Comparison of ENCODE assay signal across 16 cellular contexts in the genomic region with DNA sequence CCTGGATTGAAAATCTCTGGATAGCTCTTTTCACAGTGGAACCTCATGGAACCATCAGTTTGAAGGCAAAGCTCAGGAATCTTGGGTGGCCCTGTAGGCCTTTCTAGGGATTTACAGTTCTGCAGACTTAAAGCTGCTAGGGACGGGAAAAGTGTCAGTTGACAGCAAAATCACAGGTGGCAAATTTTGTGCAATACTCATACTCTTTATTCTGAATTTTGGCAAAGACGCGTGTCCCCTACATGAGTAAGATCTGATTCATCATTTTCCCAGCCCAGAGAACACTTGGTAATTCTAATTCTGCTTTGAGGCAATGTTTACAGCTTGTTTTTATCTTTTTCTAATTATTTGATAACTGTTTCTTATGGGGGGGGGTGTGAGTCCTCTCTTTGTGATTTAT. TPM values are rescaled to one million over a fixed set of nuclear protein-coding genes. Genes with fewer than 3 reads are reported as not detected.
DNase-seq lines count a peak whose midpoint lies in the region; ATAC-seq, FAIRE-seq and TF ChIP-seq lines count a peak whose summit lies in the region.
"Had no signal": no experiment of that assay in that cellular context is flagged by ENCODE, and none has a peak within 500 bp of the region (broad histone marks: within the 10 kb centered on the region; RNA-seq: fewer than 3 reads in every experiment).

No MANE protein-coding gene starts in this region.

- H3K9me1 ChIP-seq in keratinocyte (ENCODE audit: control insufficient read depth, extremely low read depth, insufficient read depth, low read length), result no peaks in the 10 kb centered on the region

- no peak for ATAC-seq in HG02970 (IDR thresholded peaks at IDR 0.05; ENCODE audit: low FRiP score, unreplicated experiment)
- ATAC-seq in HG03460 (IDR thresholded peaks at IDR 0.05; ENCODE audit: unreplicated experiment), result no peak
- ATAC-seq: activated naive CD4-positive, alpha-beta T cell treated with anti-CD3 and anti-CD28 coated beads, Interleukin-2, amount 50 U/mL, for 72 hours had no signal

- no peak overlapping the region for H2AFZ ChIP-seq in ACC112 (ENCODE audit: low read length, unreplicated experiment)
- H2AFZ ChIP-seq in keratinocyte (ENCODE audit: control insufficient read depth, low read length), result no peak overlapping the region

- no peak overlapping the region for H3K4me3 Mint-ChIP-seq in T-helper 2 cell treated with Interferon-gamma antibody and Interleukin-4, amounts not matched to agents 5 μg/mL and 100 μg/mL, for 36 hours

- dilution Hi-C loops in keratinocyte (cut with MboI; ENCODE audit: extremely low pct_ligation_motif_present, low sequenced_read_pairs), result no loop called here

- H3K79me2 ChIP-seq in ACC112 (ENCODE audit: control insufficient read depth, insufficient read depth, low read length, unreplicated experiment) (peaks cover 6% of the 10 kb centered on the region), keratinocyte (ENCODE audit: control insufficient read depth, insufficient read depth, low read length) (no peaks in the 10 kb centered on the region)

- in situ Hi-C loops in brain microvascular endothelial cell (cut with HindIII; ENCODE audit: low pct_ligation_motif_present, low sequenced_read_pairs), result no loop called here

- H3K4me1 ChIP-seq in ACC112 (ENCODE audit: control insufficient read depth, insufficient read depth, low read length, unreplicated experiment) (peaks cover 36% of the 10 kb centered on the region), keratinocyte (ENCODE audit: control insufficient read depth, extremely low read depth, insufficient read depth, low read length) (peaks cover 9% of the 10 kb centered on the region), vagina (peaks cover 5% of the 10 kb centered on the region)

- no peaks in the 10 kb centered on the region for H3K36me3 Mint-ChIP-seq in T-helper 2 cell treated with Interferon-gamma antibody and Interleukin-4, amounts not matched to agents 5 μg/mL and 100 μg/mL, for 36 hours (ENCODE audit: low read depth)
- H3K36me3 Mint-ChIP-seq: activated naive CD4-positive, alpha-beta T cell treated with anti-CD3 and anti-CD28 coated beads, Interleukin-2, amount 50 U/mL, for 72 hours had no signal

- no peak overlapping the region for H3K27ac Mint-ChIP-seq in T-helper 2 cell treated with Interferon-gamma antibody and Interleukin-4, amounts not matched to agents 5 μg/mL and 100 μg/mL, for 36 hours
- H3K27ac Mint-ChIP-seq: activated naive CD4-positive, alpha-beta T cell treated with anti-CD3 and anti-CD28 coated beads, Interleukin-2, amount 50 U/mL, for 72 hours had no signal

- no peaks in the 10 kb centered on the region for H4K20me1 ChIP-seq in keratinocyte (ENCODE audit: control insufficient read depth, extremely low read depth, insufficient read depth, low read length)

- no peaks in the 10 kb centered on the region for H3K36me3 ChIP-seq in ACC112 (ENCODE audit: insufficient read depth, low read length)
- peaks cover 8% of the 10 kb centered on the region for H3K36me3 ChIP-seq in brain microvascular endothelial cell (replicated peaks)
- H3K36me3 ChIP-seq in keratinocyte (ENCODE audit: control insufficient read depth in 2 of 2, extremely low read depth in 1 of 2, insufficient read depth in 2 of 2, low read length in 2 of 2), result no peaks in the 10 kb centered on the region
- no peaks in the 10 kb centered on the region for H3K36me3 ChIP-seq in vagina
- H3K36me3 ChIP-seq: upper lobe of left lung had no signal

- no peak for TF ChIP-seq POLR2A in vagina (IDR thresholded peaks at IDR 0.05)

- H3K9me3 ChIP-seq in keratinocyte (ENCODE audit: control insufficient read depth, low read depth, low read length) (no peaks in the 10 kb centered on the region), vagina (no peaks in the 10 kb centered on the region)
- H3K9me3 ChIP-seq: upper lobe of left lung had no signal

- H3K9ac ChIP-seq in keratinocyte (ENCODE audit: control insufficient read depth, extremely low read depth, insufficient read depth, low read length), result no peak overlapping the region

- TF ChIP-seq CTCF in brain microvascular endothelial cell (IDR thresholded peaks at IDR 0.05; ENCODE audit: low read depth, low read length, missing control alignments) (peak; percentile 33), keratinocyte (optimal IDR thresholded peaks at IDR 0.05 in 1 of 3, IDR thresholded peaks at IDR 0.05 in 1 of 3, conservative IDR thresholded peaks at IDR 0.05 in 1 of 3; ENCODE audit: extremely low read depth in 1 of 3, insufficient read depth in 2 of 3, low read length in 3 of 3) (no peak), vagina (IDR thresholded peaks at IDR 0.05) (no peak)

- H3K4me2 ChIP-seq in keratinocyte (ENCODE audit: control insufficient read depth, extremely low read depth, insufficient read depth, low read depth, low read length), result no peak overlapping the region

- DNase-seq in LHCN-M2 (ENCODE audit: low read depth), result peak; percentile 99
- peak; percentile 64 for DNase-seq in brain microvascular endothelial cell
- DNase-seq in keratinocyte (ENCODE audit: low read depth, low spot score), result no peak
- DNase-seq in T-helper 2 cell treated with Interferon-gamma antibody and Interleukin-4, amounts not matched to agents 5 μg/mL and 100 μg/mL, for 36 hours (ENCODE audit: low spot score), result no peak
- DNase-seq in vagina (ENCODE audit: extremely low spot score in 2 of 2), result no peak
- DNase-seq: AML-193; effector CD4-positive, alpha-beta T cell; H7; NCI-H510A treated with DMSO at 0.1 percent for 48 hours; Right ventricle myocardium superior; upper lobe of left lung had no signal

- no peaks in the 10 kb centered on the region for H3K27me3 ChIP-seq in ACC112 (ENCODE audit: insufficient read depth, low read length)
- H3K27me3 ChIP-seq in brain microvascular endothelial cell (replicated peaks), result no peaks in the 10 kb centered on the region
- H3K27me3 ChIP-seq in keratinocyte (ENCODE audit: control insufficient read depth, extremely low read depth, insufficient read depth, low read length), result no peaks in the 10 kb centered on the region
- H3K27me3 ChIP-seq in vagina, result no peaks in the 10 kb centered on the region
- H3K27me3 ChIP-seq: upper lobe of left lung had no signal

- intact Hi-C loops in vagina (cut with DNase I), result no loop called here

- peak; percentile 71 for FAIRE-seq in keratinocyte (lab: Jason Lieb, UNC)
- FAIRE-seq: GM12892 had no signal

- H3K4me3 ChIP-seq in ACC112 (ENCODE audit: low read depth, low read length), result no peak overlapping the region; the same call in 1 of the 2 replicates
- peak overlapping the region; percentile 23 for H3K4me3 ChIP-seq in brain microvascular endothelial cell (ENCODE audit: low read depth, low read length)
- no peak overlapping the region for H3K4me3 ChIP-seq in keratinocyte (ENCODE audit: control insufficient read depth in 2 of 3, extremely low read depth in 1 of 3, insufficient read depth in 2 of 3, low read depth in 1 of 3, low read length in 3 of 3)
- no peak overlapping the region for H3K4me3 ChIP-seq in vagina
- H3K4me3 ChIP-seq: upper lobe of left lung had no signal

- H3K4me1 Mint-ChIP-seq in T-helper 2 cell treated with Interferon-gamma antibody and Interleukin-4, amounts not matched to agents 5 μg/mL and 100 μg/mL, for 36 hours (ENCODE audit: low read depth), result peaks cover 4% of the 10 kb centered on the region

- peaks cover 10% of the 10 kb centered on the region for H3K27me3 Mint-ChIP-seq in T-helper 2 cell treated with Interferon-gamma antibody and Interleukin-4, amounts not matched to agents 5 μg/mL and 100 μg/mL, for 36 hours (ENCODE audit: low read depth)

- H3K9me3 Mint-ChIP-seq in T-helper 2 cell treated with Interferon-gamma antibody and Interleukin-4, amounts not matched to agents 5 μg/mL and 100 μg/mL, for 36 hours, result no peaks in the 10 kb centered on the region
- H3K9me3 Mint-ChIP-seq: activated naive CD4-positive, alpha-beta T cell treated with anti-CD3 and anti-CD28 coated beads, Interleukin-2, amount 50 U/mL, for 72 hours had no signal

- H3K27ac ChIP-seq in ACC112 (ENCODE audit: low read depth, low read length) (peak overlapping the region; percentile 61), brain microvascular endothelial cell (peak overlapping the region; percentile 94), keratinocyte (ENCODE audit: control insufficient read depth, insufficient read depth, low read length) (no peak overlapping the region), vagina (no peak overlapping the region)
- H3K27ac ChIP-seq: upper lobe of left lung had no signal

RNA-seq across cellular contexts. Expression of a gene that starts 3.6 kb away (rescaled TPM):
- total RNA-seq in LHCN-M2 (2014; rRNA removed) (1,139 and 1,308 TPM in 2 replicates), vagina (2.9 TPM)
- 473 TPM for polyA plus RNA-seq in LHCN-M2 (2012)
- polyA plus RNA-seq in keratinocyte, result 0.05 to 0.28 TPM (median 0.20 TPM) in 3 replicates
- polyA plus RNA-seq in keratinocyte (2011; ENCODE audit: low read depth), result 0.57 TPM
- polyA plus RNA-seq in keratinocyte (2011; cell fraction: cytosol; rRNA removed), result 0.05 TPM in 2 replicates
- 0.22 and 0.56 TPM in 2 replicates for polyA plus RNA-seq in keratinocyte (2011; cell fraction: nucleus; rRNA removed)
- polyA plus RNA-seq in keratinocyte (2012; ENCODE audit: low replicate concordance), result 0.09 and 0.62 TPM in 2 replicates
- polyA minus RNA-seq in keratinocyte, result 0.23 TPM in 1 of 3 replicates, not detected in the others
- not detected for polyA minus RNA-seq in keratinocyte (2011; cell fraction: cytosol; rRNA and poly(A)+ RNA removed)
- polyA minus RNA-seq in keratinocyte (2011; cell fraction: nucleus; rRNA and poly(A)+ RNA removed), result 0.32 and 0.70 TPM in 2 replicates
- total RNA-seq: activated naive CD4-positive, alpha-beta T cell treated with anti-CD3 and anti-CD28 coated beads, Interleukin-2, amount 50 U/mL, for 72 hours had no signal

Comparison
In these comparisons a context has a peak if more than half of its experiments do, and no peak if none do; other contexts are left out.
1. H3K27ac ChIP-seq: peak in ACC112 (single experiment) and brain microvascular endothelial cell (single experiment); none in keratinocyte (single experiment) and vagina (single experiment).
2. DNase-seq: peak in LHCN-M2 (single experiment) and brain microvascular endothelial cell (single experiment); none in keratinocyte (single experiment), T-helper 2 cell treated with Interferon-gamma antibody and Interleukin-4, amounts not matched to agents 5 μg/mL and 100 μg/mL, for 36 hours (single experiment) and vagina (0 of 2).
3. RNA of a gene that starts 3.6 kb away (total RNA-seq): 1,139 to 1,308 TPM in LHCN-M2; 2.9 TPM in vagina (single experiment); every median in the first group is over 100 times any median in the second.